15 cellular contexts compared by ENCODE assay signal in genomic region chr15:70435369-70435768, GRCh38.
DNase-seq lines count a peak whose midpoint lies in the region; ATAC-seq and TF ChIP-seq lines count a peak whose summit lies in the region.
"Had no signal": no experiment of that assay in that cellular context is flagged by ENCODE, and none has a peak within 500 bp of the region (broad histone marks: within the 10 kb centered on the region; RNA-seq: fewer than 3 reads in every experiment).

No MANE protein-coding gene starts in this region.

- H3K4me1 ChIP-seq in OCI-LY3 (ENCODE audit: low read length) (peaks cover 66% of the 10 kb centered on the region), spleen (peaks cover 12 to 27% (median 19%) of the 10 kb centered on the region in 6 donors)
- H3K4me1 ChIP-seq: colonic mucosa, pancreas had no signal

- peak overlapping the region; percentile 86 for H3K4me2 ChIP-seq in OCI-LY3 (ENCODE audit: low read length)

- H3K36me3 Mint-ChIP-seq in activated T-cell treated with anti-CD3 and anti-CD28 coated beads, Interleukin-2, amount 50 U/mL, for 24 hours (ENCODE audit: low read depth) = no peaks in the 10 kb centered on the region
- no peaks in the 10 kb centered on the region for H3K36me3 Mint-ChIP-seq in HFFc6 (ENCODE audit: low read depth)

- H3K4me3 ChIP-seq in OCI-LY3 (ENCODE audit: low read length) (peak overlapping the region; percentile 67), spleen (peak overlapping the region in 1 of 8 donors; percentile 23)
- H3K4me3 ChIP-seq: colonic mucosa, left lung, pancreas had no signal

- H3K27ac ChIP-seq in OCI-LY3 (ENCODE audit: low read length) = peak overlapping the region; percentile 97
- peak overlapping the region in 5 of 8 donors; percentile 1 to 60 (median 42) for H3K27ac ChIP-seq in spleen
- H3K27ac ChIP-seq: colonic mucosa, foreskin keratinocyte, left lung, pancreas had no signal

- peak; percentile 30 for DNase-seq in activated T-cell treated with anti-CD3 and anti-CD28 coated beads, Interleukin-2, amount 50 U/mL, for 24 hours
- no peak for DNase-seq in activated T-cell treated with anti-CD3 and anti-CD28 coated beads, Interleukin-2, amount 50 U/mL, for 1 hour
- DNase-seq in spleen (peak; percentile 88), NCI-H1048 (lab: John Stamatoyannopoulos, UW) (no peak), HFFc6 (no peak)
- DNase-seq: activated effector memory CD4-positive, alpha-beta T cell treated with anti-CD3 and anti-CD28 coated beads, Interleukin-2, amount 50 U/mL, for 16 hours; colonic mucosa; foreskin keratinocyte; left lung; pancreas; PC-3; stimulated activated CD4-positive, alpha-beta T cell treated with anti-CD3 and anti-CD28 coated beads, Interleukin-4, amount 100 ng/mL, for 1 hour had no signal

- H3K79me2 ChIP-seq in OCI-LY3 (ENCODE audit: low read length) = no peaks in the 10 kb centered on the region

- H2AFZ ChIP-seq in OCI-LY3 (ENCODE audit: low read depth, low read length) = no peak overlapping the region

- H4K20me1 ChIP-seq in OCI-LY3 (ENCODE audit: insufficient read depth, low read length) = no peaks in the 10 kb centered on the region

- ATAC-seq in HG02759 (IDR thresholded peaks at IDR 0.05; ENCODE audit: unreplicated experiment) (peak; percentile 56), GM19351 (IDR thresholded peaks at IDR 0.05; ENCODE audit: unreplicated experiment) (no peak)
- ATAC-seq: foreskin keratinocyte, left lung, PC-3 had no signal

- no peak for TF ChIP-seq POLR2A in spleen (IDR thresholded peaks at IDR 0.05)

- no peak overlapping the region for H3K27ac Mint-ChIP-seq in activated T-cell treated with anti-CD3 and anti-CD28 coated beads, Interleukin-2, amount 50 U/mL, for 24 hours
- no peak overlapping the region for H3K27ac Mint-ChIP-seq in HFFc6

- H3K27me3 ChIP-seq in OCI-LY3 (ENCODE audit: low read depth, low read length) (no peaks in the 10 kb centered on the region), spleen (replicated peaks in 1 of 7) (peaks cover 0 to 13% (median 0%) of the 10 kb centered on the region in 7 donors)
- H3K27me3 ChIP-seq: colonic mucosa, left lung, pancreas had no signal

- TF ChIP-seq CTCF in OCI-LY3 (IDR thresholded peaks at IDR 0.05; ENCODE audit: low read depth, low read length) (no peak), spleen (IDR thresholded peaks at IDR 0.05 in 8 of 11, conservative IDR thresholded peaks at IDR 0.05 in 3 of 11) (no peak), HFFc6 (IDR thresholded peaks at IDR 0.05) (no peak)

- H3K9me3 Mint-ChIP-seq in activated T-cell treated with anti-CD3 and anti-CD28 coated beads, Interleukin-2, amount 50 U/mL, for 24 hours = no peaks in the 10 kb centered on the region
- no peaks in the 10 kb centered on the region for H3K9me3 Mint-ChIP-seq in HFFc6

- H3K36me3 ChIP-seq in OCI-LY3 (replicated peaks; ENCODE audit: low read depth, low read length) = no peaks in the 10 kb centered on the region
- H3K36me3 ChIP-seq in spleen = no peaks in the 10 kb centered on the region
- H3K36me3 ChIP-seq: colonic mucosa, left lung, pancreas had no signal

- WGBS in spleen, 5 donors = 38 to 55% (median 40%) methylated on average over 3 of the region's 3 CpGs

- H3K9ac ChIP-seq in OCI-LY3 (ENCODE audit: low read length) = peak overlapping the region; percentile 91

- intact Hi-C loops in spleen (cut with DNase I; ENCODE audit: low total_unique reads) = no loop called here

- peaks cover 4% of the 10 kb centered on the region for H3K27me3 Mint-ChIP-seq in activated T-cell treated with anti-CD3 and anti-CD28 coated beads, Interleukin-2, amount 50 U/mL, for 24 hours
- H3K27me3 Mint-ChIP-seq in HFFc6 (ENCODE audit: insufficient read depth) = peaks cover 43% of the 10 kb centered on the region

- H3K9me3 ChIP-seq in OCI-LY3 (ENCODE audit: insufficient read depth, low read length) (no peaks in the 10 kb centered on the region), spleen (no peaks in the 10 kb centered on the region)
- H3K9me3 ChIP-seq: colonic mucosa, left lung, pancreas had no signal

- H3K4me3 Mint-ChIP-seq in activated T-cell treated with anti-CD3 and anti-CD28 coated beads, Interleukin-2, amount 50 U/mL, for 24 hours = no peak overlapping the region
- no peak overlapping the region for H3K4me3 Mint-ChIP-seq in HFFc6

- peaks cover 25% of the 10 kb centered on the region for H3K4me1 Mint-ChIP-seq in activated T-cell treated with anti-CD3 and anti-CD28 coated beads, Interleukin-2, amount 50 U/mL, for 24 hours (ENCODE audit: low read depth)
- H3K4me1 Mint-ChIP-seq in HFFc6 (ENCODE audit: low read depth) = no peaks in the 10 kb centered on the region

Comparison
In these comparisons a context has a peak if more than half of its experiments do, and no peak if none do; other contexts are left out.
1. DNase-seq: peak in activated T-cell treated with anti-CD3 and anti-CD28 coated beads, Interleukin-2, amount 50 U/mL, for 24 hours (single experiment) and spleen (single experiment); none in activated T-cell treated with anti-CD3 and anti-CD28 coated beads, Interleukin-2, amount 50 U/mL, for 1 hour (single experiment), NCI-H1048 (single experiment) and HFFc6 (single experiment).